Comparison of ENCODE assay signal across 24 cellular contexts in the genomic region with DNA sequence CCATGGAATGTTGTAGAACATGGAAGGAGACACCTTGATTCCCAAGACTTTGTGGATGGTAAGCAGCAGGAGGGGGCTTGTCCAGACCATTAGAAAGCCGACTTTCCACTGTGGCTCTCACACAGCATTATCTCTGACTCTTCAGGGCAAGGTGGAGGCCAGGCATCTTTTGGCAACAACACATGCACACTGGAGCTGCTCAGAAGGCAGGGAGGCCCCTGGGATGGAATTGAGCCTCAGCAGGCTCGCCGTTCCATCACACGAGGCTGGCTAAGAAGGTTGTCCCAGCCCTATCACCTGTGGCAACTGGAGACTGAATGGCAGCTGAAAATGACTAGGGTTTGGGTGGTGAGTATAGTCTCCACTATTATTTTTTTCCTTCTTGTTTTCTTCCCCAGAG.
"Had no signal": no experiment of that assay in that cellular context is flagged by ENCODE, and none has a peak within 500 bp of the region (broad histone marks: within the 10 kb centered on the region; RNA-seq: fewer than 3 reads in every experiment).

No MANE protein-coding gene starts in this region.

- FAIRE-seq: RCC 7860 had no signal

- H3K9me3 ChIP-seq: body of pancreas had no signal

- H3K27me3 Mint-ChIP-seq: activated naive CD4-positive, alpha-beta T cell treated with anti-CD3 and anti-CD28 coated beads, Interleukin-2, amount 50 U/mL, for 24 hours had no signal

- H3K36me3 Mint-ChIP-seq: activated CD8-positive, alpha-beta memory T cell treated with anti-CD3 and anti-CD28 coated beads, Interleukin-2, amount 10 ng/mL, durations not matched to agents 7 days and 5 days; activated naive CD4-positive, alpha-beta T cell treated with anti-CD3 and anti-CD28 coated beads, Interleukin-2, amount 50 U/mL, for 24 hours had no signal

- H3K4me3 Mint-ChIP-seq: activated CD8-positive, alpha-beta memory T cell treated with anti-CD3 and anti-CD28 coated beads, Interleukin-2, amount 10 ng/mL, durations not matched to agents 7 days and 5 days; activated naive CD4-positive, alpha-beta T cell treated with anti-CD3 and anti-CD28 coated beads, Interleukin-2, amount 50 U/mL, for 24 hours; activated T-cell treated with anti-CD3 and anti-CD28 coated beads, Interleukin-2, amount 50 U/mL, for 24 hours; activated T-helper 1 cell treated with anti-CD3 and anti-CD28 coated beads, Interleukin-12 subunit alpha, Interleukin-12 subunit beta, Interleukin-2, Interleukin-4 antibody, amounts not matched to agents 30 ng/mL and 10 ng/mL and 1 ng/mL, durations not matched to agents 14 hours and 24 hours and 36 hours; central memory CD8-positive, alpha-beta T cell; T-helper 1 cell treated with Interleukin-12 subunit alpha and Interleukin-12 subunit beta and Interleukin-4 antibody, amounts not matched to agents 30 μg/mL and 1 μg/mL, for 36 hours had no signal

- H3K27me3 ChIP-seq: body of pancreas had no signal

- DNase-seq: activated CD4-positive, alpha-beta T cell treated with anti-CD3 and anti-CD28 coated beads for 4 hours; activated CD4-positive, alpha-beta T cell treated with anti-CD3 and anti-CD28 coated beads, Interleukin-2, amount 50 U/mL, for 4 hours; activated CD8-positive, alpha-beta memory T cell treated with anti-CD3 and anti-CD28 coated beads, Interleukin-2, amount 10 ng/mL, durations not matched to agents 7 days and 5 days; activated effector memory CD4-positive, alpha-beta T cell treated with Interleukin-2 at 50 U/mL for 16 hours; activated naive CD4-positive, alpha-beta T cell; activated T-cell treated with anti-CD3 and anti-CD28 coated beads, Interleukin-2, amount 50 U/mL, for 24 hours; aorta; Karpas-422; NCI-H1048; NCI-H1436 treated with DMSO at 0.1 percent for 48 hours; NCI-H187; NCI-H2171; NCI-H2227 treated with DMSO at 0.1 percent for 48 hours; NCI-H446 treated with DMSO at 0.1 percent for 48 hours; NCI-H526 treated with DMSO at 0.1 percent for 48 hours; NCI-H82; SHP77 treated with DMSO at 0.1 percent for 48 hours had no signal

- H3K4me3 ChIP-seq: body of pancreas had no signal

- H3K4me1 ChIP-seq: body of pancreas had no signal

- H3K4me1 Mint-ChIP-seq: activated CD8-positive, alpha-beta memory T cell treated with anti-CD3 and anti-CD28 coated beads, Interleukin-2, amount 10 ng/mL, durations not matched to agents 7 days and 5 days; activated naive CD4-positive, alpha-beta T cell treated with anti-CD3 and anti-CD28 coated beads, Interleukin-2, amount 50 U/mL, for 24 hours; central memory CD8-positive, alpha-beta T cell had no signal

- H3K27ac Mint-ChIP-seq: activated CD8-positive, alpha-beta memory T cell treated with anti-CD3 and anti-CD28 coated beads, Interleukin-2, amount 10 ng/mL, durations not matched to agents 7 days and 5 days; activated naive CD4-positive, alpha-beta T cell treated with anti-CD3 and anti-CD28 coated beads, Interleukin-2, amount 50 U/mL, for 24 hours; activated T-cell treated with anti-CD3 and anti-CD28 coated beads, Interleukin-2, amount 50 U/mL, for 24 hours; activated T-helper 1 cell treated with anti-CD3 and anti-CD28 coated beads, Interleukin-12 subunit alpha, Interleukin-12 subunit beta, Interleukin-2, Interleukin-4 antibody, amounts not matched to agents 30 ng/mL and 10 ng/mL and 1 ng/mL, durations not matched to agents 14 hours and 24 hours and 36 hours; T-helper 1 cell treated with Interleukin-12 subunit alpha and Interleukin-12 subunit beta and Interleukin-4 antibody, amounts not matched to agents 30 μg/mL and 1 μg/mL, for 36 hours had no signal

- H3K9me3 Mint-ChIP-seq: activated naive CD4-positive, alpha-beta T cell treated with anti-CD3 and anti-CD28 coated beads, Interleukin-2, amount 50 U/mL, for 24 hours; activated T-cell treated with anti-CD3 and anti-CD28 coated beads, Interleukin-2, amount 50 U/mL, for 24 hours; activated T-helper 1 cell treated with anti-CD3 and anti-CD28 coated beads, Interleukin-12 subunit alpha, Interleukin-12 subunit beta, Interleukin-2, Interleukin-4 antibody, amounts not matched to agents 30 ng/mL and 10 ng/mL and 1 ng/mL, durations not matched to agents 14 hours and 24 hours and 36 hours; central memory CD8-positive, alpha-beta T cell; T-helper 1 cell treated with Interleukin-12 subunit alpha and Interleukin-12 subunit beta and Interleukin-4 antibody, amounts not matched to agents 30 μg/mL and 1 μg/mL, for 36 hours had no signal

- ATAC-seq: activated CD4-positive, CD25-positive, alpha-beta regulatory T cell treated with anti-CD3 and anti-CD28 coated beads, Interleukin-2, amount 50 U/mL, for 24 hours; activated CD8-positive, alpha-beta memory T cell treated with anti-CD3 and anti-CD28 coated beads, Interleukin-2, amount 10 ng/mL, durations not matched to agents 7 days and 5 days; body of pancreas had no signal

- H3K27ac ChIP-seq: body of pancreas had no signal
